27 cellular contexts compared by ENCODE assay signal in genomic region chr4:11420327-11420726, GRCh38. TPM values are rescaled to one million over a fixed set of nuclear protein-coding genes. Genes with fewer than 3 reads are reported as not detected.
"Had no signal": no experiment of that assay in that cellular context is flagged by ENCODE, and none has a peak within 500 bp of the region (broad histone marks: within the 10 kb centered on the region; RNA-seq: fewer than 3 reads in every experiment).

No MANE protein-coding gene starts in this region.

- DNase-seq: activated B cell treated with CpG ODN at 0.5 μM for 24 hours; activated CD4-positive, alpha-beta T cell treated with anti-CD3 and anti-CD28 coated beads for 1 hour; activated CD4-positive, alpha-beta T cell treated with anti-CD3 and anti-CD28 coated beads, Interleukin-2, amount 10 ng/mL, durations not matched to agents 24 days and 14 days; activated CD4-positive, alpha-beta T cell treated with anti-CD3 and anti-CD28 coated beads, Interleukin-2, amount 50 U/mL, for 48 hours; activated gamma-delta T cell; activated naive CD4-positive, alpha-beta T cell treated with anti-CD3 and anti-CD28 coated beads, Interleukin-2, amount 10 ng/mL, durations not matched to agents 7 days and 5 days; activated naive CD8-positive, alpha-beta T cell treated with anti-CD3 and anti-CD28 coated beads for 36 hours; activated T-cell treated with anti-CD3 and anti-CD28 coated beads for 4 hours; activated T-cell treated with anti-CD3 and anti-CD28 coated beads, Interleukin-2, amount 50 U/mL, for 48 hours; Karpas-422; MM.1S; NCI-H1694; NCI-H2029 treated with DMSO at 0.1 percent for 48 hours; NCI-H2171; NCI-H2227 treated with DMSO at 0.1 percent for 48 hours; NCI-H446 treated with DMSO at 0.1 percent for 48 hours; NCI-H526 treated with DMSO at 0.1 percent for 48 hours; NCI-H82; SIG-M5; T-cell; T-helper 2 cell; T1000 had no signal

- H3K4me3 ChIP-seq: K562 had no signal

- H3K4me3 Mint-ChIP-seq: activated B cell treated with CpG ODN at 0.5 μM for 24 hours; activated CD4-positive, alpha-beta T cell treated with anti-CD3 and anti-CD28 coated beads, Interleukin-2, amount 10 ng/mL, durations not matched to agents 24 days and 14 days; activated naive CD4-positive, alpha-beta T cell treated with anti-CD3 and anti-CD28 coated beads, Interleukin-2, amount 10 ng/mL, durations not matched to agents 7 days and 5 days; activated naive CD8-positive, alpha-beta T cell treated with anti-CD3 and anti-CD28 coated beads for 36 hours; activated T-helper 17 cell treated with anti-CD3 and anti-CD28 coated beads, Interleukin-2, amount 50 U/mL, for 72 hours; T-cell had no signal

- H3K27me3 Mint-ChIP-seq: activated B cell treated with CpG ODN at 0.5 μM for 24 hours; activated naive CD8-positive, alpha-beta T cell treated with anti-CD3 and anti-CD28 coated beads for 36 hours; activated T-helper 17 cell treated with anti-CD3 and anti-CD28 coated beads, Interleukin-2, amount 50 U/mL, for 72 hours had no signal

- H3K4me1 Mint-ChIP-seq: activated CD4-positive, alpha-beta T cell treated with anti-CD3 and anti-CD28 coated beads, Interleukin-2, amount 10 ng/mL, durations not matched to agents 24 days and 14 days; activated naive CD4-positive, alpha-beta T cell treated with anti-CD3 and anti-CD28 coated beads, Interleukin-2, amount 10 ng/mL, durations not matched to agents 7 days and 5 days; activated naive CD8-positive, alpha-beta T cell treated with anti-CD3 and anti-CD28 coated beads for 36 hours; activated T-helper 17 cell treated with anti-CD3 and anti-CD28 coated beads, Interleukin-2, amount 50 U/mL, for 72 hours; T-cell had no signal

- H3K9me3 Mint-ChIP-seq: activated B cell treated with CpG ODN at 0.5 μM for 24 hours; activated CD4-positive, alpha-beta T cell treated with anti-CD3 and anti-CD28 coated beads, Interleukin-2, amount 10 ng/mL, durations not matched to agents 24 days and 14 days; activated naive CD4-positive, alpha-beta T cell treated with anti-CD3 and anti-CD28 coated beads, Interleukin-2, amount 10 ng/mL, durations not matched to agents 7 days and 5 days; activated naive CD8-positive, alpha-beta T cell treated with anti-CD3 and anti-CD28 coated beads for 36 hours; activated T-helper 17 cell treated with anti-CD3 and anti-CD28 coated beads, Interleukin-2, amount 50 U/mL, for 72 hours; T-cell had no signal

- H3K27ac Mint-ChIP-seq: activated B cell treated with CpG ODN at 0.5 μM for 24 hours; activated CD4-positive, alpha-beta T cell treated with anti-CD3 and anti-CD28 coated beads, Interleukin-2, amount 10 ng/mL, durations not matched to agents 24 days and 14 days; activated naive CD4-positive, alpha-beta T cell treated with anti-CD3 and anti-CD28 coated beads, Interleukin-2, amount 10 ng/mL, durations not matched to agents 7 days and 5 days; activated naive CD8-positive, alpha-beta T cell treated with anti-CD3 and anti-CD28 coated beads for 36 hours; activated T-helper 17 cell treated with anti-CD3 and anti-CD28 coated beads, Interleukin-2, amount 50 U/mL, for 72 hours; T-cell had no signal

- H3K36me3 Mint-ChIP-seq: activated naive CD4-positive, alpha-beta T cell treated with anti-CD3 and anti-CD28 coated beads, Interleukin-2, amount 10 ng/mL, durations not matched to agents 7 days and 5 days; activated naive CD8-positive, alpha-beta T cell treated with anti-CD3 and anti-CD28 coated beads for 36 hours; T-cell had no signal

- FAIRE-seq: K562, TTC549 had no signal

- ATAC-seq: activated T-helper 17 cell treated with anti-CD3 and anti-CD28 coated beads, Interleukin-2, amount 50 U/mL, for 72 hours; K562; T-cell had no signal

RNA-seq across cellular contexts. Expression of gene HS3ST1, which starts 8.4 kb away (rescaled TPM):
- total RNA-seq: activated CD8-positive, alpha-beta memory T cell treated with anti-CD3 and anti-CD28 coated beads for 36 hours; OCI-LY7 had no signal
- polyA plus RNA-seq: K562 had no signal
